16 cellular contexts compared by ENCODE assay signal in genomic region chr6:43800746-43801488, GRCh38. TPM values are rescaled to one million over a fixed set of nuclear protein-coding genes. Genes with fewer than 3 reads are reported as not detected.
DNase-seq lines count a peak whose midpoint lies in the region; TF ChIP-seq lines count a peak whose summit lies in the region.
"Had no signal": no experiment of that assay in that cellular context is flagged by ENCODE, and none has a peak within 500 bp of the region (broad histone marks: within the 10 kb centered on the region; RNA-seq: fewer than 3 reads in every experiment).

No MANE protein-coding gene starts in this region.

- no peaks in the 10 kb centered on the region for H3K36me3 Mint-ChIP-seq in activated T-helper 2 cell treated with anti-CD3 and anti-CD28 coated beads, Interferon-gamma antibody, Interleukin-2, Interleukin-4, amounts not matched to agents 10 μg/mL and 5 μg/mL and 100 μg/mL, durations not matched to agents 14 hours and 24 hours and 36 hours (ENCODE audit: low read depth)
- H3K36me3 Mint-ChIP-seq: activated CD8-positive, alpha-beta memory T cell treated with anti-CD3 and anti-CD28 coated beads, Interleukin-2, amount 10 ng/mL, durations not matched to agents 7 days and 5 days; activated naive CD4-positive, alpha-beta T cell treated with anti-CD3 and anti-CD28 coated beads, Interleukin-2, amount 50 U/mL, for 24 hours; naive B cell; stimulated activated effector memory CD8-positive, alpha-beta T cell treated with anti-CD3 and anti-CD28 coated beads, Interleukin-12 subunit alpha, Interleukin-12 subunit beta, amount 100 ng/mL, for 72 hours had no signal

- no peaks in the 10 kb centered on the region for H3K27me3 ChIP-seq in WERI-Rb-1 (ENCODE audit: insufficient read depth, low read depth, severe bottlenecking)
- H3K27me3 ChIP-seq in left ventricle myocardium inferior (ENCODE audit: low read depth): no peaks in the 10 kb centered on the region
- no peaks in the 10 kb centered on the region for H3K27me3 ChIP-seq in spleen (replicated peaks in 1 of 7)
- H3K27me3 ChIP-seq: vagina had no signal

- no peak overlapping the region for H3K27ac Mint-ChIP-seq in activated T-helper 2 cell treated with anti-CD3 and anti-CD28 coated beads, Interferon-gamma antibody, Interleukin-2, Interleukin-4, amounts not matched to agents 10 μg/mL and 5 μg/mL and 100 μg/mL, durations not matched to agents 14 hours and 24 hours and 36 hours
- H3K27ac Mint-ChIP-seq: activated naive CD4-positive, alpha-beta T cell treated with anti-CD3 and anti-CD28 coated beads, Interleukin-2, amount 50 U/mL, for 24 hours had no signal

- no peaks in the 10 kb centered on the region for H3K9me3 ChIP-seq in WERI-Rb-1 (ENCODE audit: severe bottlenecking)
- H3K9me3 ChIP-seq in left ventricle myocardium inferior (replicated peaks): no peaks in the 10 kb centered on the region
- no peaks in the 10 kb centered on the region for H3K9me3 ChIP-seq in spleen
- H3K9me3 ChIP-seq: vagina had no signal

- H3K36me3 ChIP-seq in WERI-Rb-1 (no peaks in the 10 kb centered on the region), left ventricle myocardium inferior (no peaks in the 10 kb centered on the region), spleen (no peaks in the 10 kb centered on the region)
- H3K36me3 ChIP-seq: vagina had no signal

- no peak for TF ChIP-seq POLR2A in spleen (IDR thresholded peaks at IDR 0.05)

- peak; percentile 41 for TF ChIP-seq CTCF in GM12873 (IDR thresholded peaks at IDR 0.05; ENCODE audit: insufficient read depth, low read depth, low read length, missing control alignments)
- TF ChIP-seq CTCF in WERI-Rb-1 (IDR thresholded peaks at IDR 0.05; ENCODE audit: low read depth, low read length): peak; percentile 40
- TF ChIP-seq CTCF in left ventricle myocardium inferior (IDR thresholded peaks at IDR 0.05; ENCODE audit: borderline replicate concordance): no peak
- TF ChIP-seq CTCF in spleen (IDR thresholded peaks at IDR 0.05 in 8 of 11, conservative IDR thresholded peaks at IDR 0.05 in 3 of 11): no peak

- H3K4me3 Mint-ChIP-seq in activated T-helper 2 cell treated with anti-CD3 and anti-CD28 coated beads, Interferon-gamma antibody, Interleukin-2, Interleukin-4, amounts not matched to agents 10 μg/mL and 5 μg/mL and 100 μg/mL, durations not matched to agents 14 hours and 24 hours and 36 hours (ENCODE audit: low read depth): no peak overlapping the region
- H3K4me3 Mint-ChIP-seq: activated CD8-positive, alpha-beta memory T cell treated with anti-CD3 and anti-CD28 coated beads, Interleukin-2, amount 10 ng/mL, durations not matched to agents 7 days and 5 days; activated naive CD4-positive, alpha-beta T cell treated with anti-CD3 and anti-CD28 coated beads, Interleukin-2, amount 50 U/mL, for 24 hours; central memory CD8-positive, alpha-beta T cell; stimulated activated effector memory CD8-positive, alpha-beta T cell treated with anti-CD3 and anti-CD28 coated beads, Interleukin-12 subunit alpha, Interleukin-12 subunit beta, amount 100 ng/mL, for 72 hours had no signal

- peaks cover 15% of the 10 kb centered on the region for H3K4me1 Mint-ChIP-seq in activated T-helper 2 cell treated with anti-CD3 and anti-CD28 coated beads, Interferon-gamma antibody, Interleukin-2, Interleukin-4, amounts not matched to agents 10 μg/mL and 5 μg/mL and 100 μg/mL, durations not matched to agents 14 hours and 24 hours and 36 hours (ENCODE audit: low read depth)
- H3K4me1 Mint-ChIP-seq: central memory CD8-positive, alpha-beta T cell had no signal

- H3K27me3 Mint-ChIP-seq in activated T-helper 2 cell treated with anti-CD3 and anti-CD28 coated beads, Interferon-gamma antibody, Interleukin-2, Interleukin-4, amounts not matched to agents 10 μg/mL and 5 μg/mL and 100 μg/mL, durations not matched to agents 14 hours and 24 hours and 36 hours (ENCODE audit: low read depth): no peaks in the 10 kb centered on the region
- H3K27me3 Mint-ChIP-seq: activated naive CD4-positive, alpha-beta T cell treated with anti-CD3 and anti-CD28 coated beads, Interleukin-2, amount 50 U/mL, for 24 hours had no signal

- H3K4me1 ChIP-seq in left ventricle myocardium inferior (peaks cover 52% of the 10 kb centered on the region), spleen (peaks cover 0 to 65% (median 14%) of the 10 kb centered on the region in 6 donors)

- 78 to 93% (median 86%) methylated on average over 10 of the region's 10 CpGs for WGBS in spleen, 5 donors

- H3K4me3 ChIP-seq in WERI-Rb-1 (ENCODE audit: low read depth, low read length): no peak overlapping the region
- no peak overlapping the region for H3K4me3 ChIP-seq in left ventricle myocardium inferior
- no peak overlapping the region for H3K4me3 ChIP-seq in spleen
- H3K4me3 ChIP-seq: vagina had no signal

- intact Hi-C loops in left ventricle myocardium inferior (cut with micrococcal nuclease) (no loop called here), spleen (cut with DNase I; ENCODE audit: low total_unique reads) (no loop called here)
- intact Hi-C loops in activated T-helper 2 cell treated with anti-CD3 and anti-CD28 coated beads, Interferon-gamma antibody, Interleukin-2, Interleukin-4, amounts not matched to agents 10 μg/mL and 5 μg/mL and 100 μg/mL, durations not matched to agents 14 hours and 24 hours and 36 hours (cut with micrococcal nuclease): no loop called here

- no peaks in the 10 kb centered on the region for H3K9me3 Mint-ChIP-seq in activated T-helper 2 cell treated with anti-CD3 and anti-CD28 coated beads, Interferon-gamma antibody, Interleukin-2, Interleukin-4, amounts not matched to agents 10 μg/mL and 5 μg/mL and 100 μg/mL, durations not matched to agents 14 hours and 24 hours and 36 hours
- H3K9me3 Mint-ChIP-seq: activated naive CD4-positive, alpha-beta T cell treated with anti-CD3 and anti-CD28 coated beads, Interleukin-2, amount 50 U/mL, for 24 hours; central memory CD8-positive, alpha-beta T cell; naive B cell; stimulated activated effector memory CD8-positive, alpha-beta T cell treated with anti-CD3 and anti-CD28 coated beads, Interleukin-12 subunit alpha, Interleukin-12 subunit beta, amount 100 ng/mL, for 72 hours had no signal

- H3K27ac ChIP-seq in WERI-Rb-1: no peak overlapping the region
- H3K27ac ChIP-seq in left ventricle myocardium inferior (replicated peaks): peak overlapping the region; percentile 77
- H3K27ac ChIP-seq in spleen: peak overlapping the region in 2 of 8 donors; percentile 74 to 80
- H3K27ac ChIP-seq: epithelial cell of prostate, vagina had no signal

- DNase-seq in WERI-Rb-1: no peak
- no peak for DNase-seq in left ventricle myocardium inferior
- peak; percentile 33 for DNase-seq in spleen
- no peak for DNase-seq in activated T-helper 2 cell treated with anti-CD3 and anti-CD28 coated beads, Interferon-gamma antibody, Interleukin-2, Interleukin-4, amounts not matched to agents 10 μg/mL and 5 μg/mL and 100 μg/mL, durations not matched to agents 14 hours and 24 hours and 36 hours (ENCODE audit: low spot score)
- DNase-seq in NCI-H1417 (lab: John Stamatoyannopoulos, UW): no peak
- DNase-seq in NCI-H446 treated with DMSO at 0.1 percent for 48 hours (lab: John Stamatoyannopoulos, UW): no peak
- DNase-seq: activated CD8-positive, alpha-beta memory T cell treated with anti-CD3 and anti-CD28 coated beads, Interleukin-2, amount 10 ng/mL, durations not matched to agents 7 days and 5 days; naive B cell; retina; stimulated activated CD4-positive, alpha-beta T cell treated with anti-CD3 and anti-CD28 coated beads, Interleukin-4, amount 100 ng/mL, for 4 hours had no signal

RNA-seq across cellular contexts. Expression of gene VEGFA, which starts 30.9 kb away (rescaled TPM):
- total RNA-seq in left ventricle myocardium inferior (359 TPM), spleen (100 to 1,000 TPM; 112 to 486 (median 203) TPM)
- polyA plus RNA-seq in spleen: 10 to 100 TPM; 31.0 to 56.6 (median 36.0) TPM
- total RNA-seq in activated T-helper 2 cell treated with anti-CD3 and anti-CD28 coated beads, Interferon-gamma antibody, Interleukin-2, Interleukin-4, amounts not matched to agents 10 μg/mL and 5 μg/mL and 100 μg/mL, durations not matched to agents 14 hours and 24 hours and 36 hours: 50.7 and 55.2 TPM in 2 replicates

Comparison
In these comparisons a context has a peak if more than half of its experiments do, and no peak if none do; other contexts are left out.
1. CTCF ChIP-seq: peak in GM12873 (single experiment) and WERI-Rb-1 (single experiment); none in left ventricle myocardium inferior (single experiment) and spleen (0 of 11).